In the genomic region with DNA sequence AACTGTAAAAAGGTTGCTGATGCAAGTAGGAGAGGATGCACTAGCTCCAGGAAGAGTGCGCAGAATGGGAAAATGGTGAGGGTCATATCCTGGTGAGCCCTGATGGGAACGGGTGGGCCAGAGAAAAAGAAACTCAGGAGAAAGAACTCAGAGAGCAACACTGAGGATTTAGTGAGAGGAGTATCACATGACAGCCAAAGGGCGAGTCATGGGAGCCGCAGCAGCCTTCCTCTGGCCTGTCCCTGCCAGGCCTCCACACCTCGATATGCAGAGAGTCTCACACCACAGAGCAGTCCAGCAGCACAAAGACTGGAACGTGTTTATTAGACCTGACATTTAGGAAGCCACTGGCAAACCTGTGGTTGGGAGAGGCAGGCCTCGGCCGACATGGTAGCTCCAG, we compare ENCODE assay signal across 12 cellular contexts.
DNase-seq lines count a peak whose midpoint lies in the region; ATAC-seq and TF ChIP-seq lines count a peak whose summit lies in the region.
"Had no signal": no experiment of that assay in that cellular context is flagged by ENCODE, and none has a peak within 500 bp of the region (broad histone marks: within the 10 kb centered on the region; RNA-seq: fewer than 3 reads in every experiment).

No MANE protein-coding gene starts in this region.

- H3K4me3 Mint-ChIP-seq in activated CD4-positive, alpha-beta memory T cell treated with anti-CD3 and anti-CD28 coated beads for 36 hours, result no peak overlapping the region
- H3K4me3 Mint-ChIP-seq: stimulated activated naive CD8-positive, alpha-beta T cell treated with anti-CD3 and anti-CD28 coated beads, Interleukin-15, amount 100 ng/mL, for 72 hours had no signal

- CTCF ChIA-PET in activated CD4-positive, alpha-beta memory T cell treated with anti-CD3 and anti-CD28 coated beads for 36 hours (lab: Charles Lee), result interaction anchor here (0.7 to 5.0 kb wide), 14 partner anchors 10 to 401 kb away, joined by 3 to 46 read pairs (median 6); a partner anchor contains a TSS

- ATAC-seq in left lung, result peak; percentile 22
- ATAC-seq: stimulated activated naive CD8-positive, alpha-beta T cell treated with anti-CD3 and anti-CD28 coated beads, Interleukin-15, amount 100 ng/mL, for 72 hours had no signal

- H3K9me3 Mint-ChIP-seq in activated CD4-positive, alpha-beta memory T cell treated with anti-CD3 and anti-CD28 coated beads for 36 hours, result no peaks in the 10 kb centered on the region
- H3K9me3 Mint-ChIP-seq: stimulated activated naive CD8-positive, alpha-beta T cell treated with anti-CD3 and anti-CD28 coated beads, Interleukin-15, amount 100 ng/mL, for 72 hours had no signal

- no peak overlapping the region for H3K27ac Mint-ChIP-seq in activated CD4-positive, alpha-beta memory T cell treated with anti-CD3 and anti-CD28 coated beads for 36 hours

- H3K27me3 Mint-ChIP-seq in activated CD4-positive, alpha-beta memory T cell treated with anti-CD3 and anti-CD28 coated beads for 36 hours, result no peaks in the 10 kb centered on the region
- H3K27me3 Mint-ChIP-seq: stimulated activated naive CD8-positive, alpha-beta T cell treated with anti-CD3 and anti-CD28 coated beads, Interleukin-15, amount 100 ng/mL, for 72 hours had no signal

- H3K27ac ChIP-seq in left lung, result no peak overlapping the region

- no peak overlapping the region for H3K4me3 ChIP-seq in MG63
- H3K4me3 ChIP-seq in choroid plexus epithelial cell (ENCODE audit: low read depth, low read length), result no peak overlapping the region
- H3K4me3 ChIP-seq in left lung, result no peak overlapping the region

- peaks cover 5 to 7% of the 10 kb centered on the region in 2 donors for H3K4me1 ChIP-seq in left lung

- TF ChIP-seq CTCF in choroid plexus epithelial cell (conservative IDR thresholded peaks at IDR 0.05; ENCODE audit: low read depth, low read length) (no peak), left lung (IDR thresholded peaks at IDR 0.05) (no peak)

- POLR2A ChIA-PET in activated CD4-positive, alpha-beta memory T cell treated with anti-CD3 and anti-CD28 coated beads for 36 hours (lab: Charles Lee), result no interaction called here

- H3K36me3 ChIP-seq in MG63 (peaks cover 3% of the 10 kb centered on the region), left lung (no peaks in the 10 kb centered on the region)

- DNase-seq in AG08395 (ENCODE audit: low spot score) (peak; percentile 61), MG63 (peak; percentile 84), choroid plexus epithelial cell (ENCODE audit: low read depth) (peak; percentile 34), left lung (no peak), GM19240 (ENCODE audit: insufficient read length, low spot score) (no peak), SIG-M5 (lab: John Stamatoyannopoulos, UW) (no peak), SKM-1 (lab: John Stamatoyannopoulos, UW; ENCODE audit: unreplicated experiment) (no peak)
- no peak for DNase-seq in activated CD4-positive, alpha-beta memory T cell treated with anti-CD3 and anti-CD28 coated beads for 36 hours
- DNase-seq: NCI-H2029 treated with DMSO at 0.1 percent for 48 hours; nucleus accumbens; stimulated activated CD4-positive, alpha-beta T cell treated with anti-CD3 and anti-CD28 coated beads, Interleukin-2, amount 100 ng/mL, for 24 hours; stimulated activated naive CD8-positive, alpha-beta T cell treated with anti-CD3 and anti-CD28 coated beads, Interleukin-15, amount 100 ng/mL, for 72 hours had no signal

- H3K27me3 ChIP-seq in MG63 (no peaks in the 10 kb centered on the region), left lung (no peaks in the 10 kb centered on the region)

- no peaks in the 10 kb centered on the region for H3K9me3 ChIP-seq in MG63
- H3K9me3 ChIP-seq in left lung, result no peaks in the 10 kb centered on the region

- H3K36me3 Mint-ChIP-seq in activated CD4-positive, alpha-beta memory T cell treated with anti-CD3 and anti-CD28 coated beads for 36 hours, result no peaks in the 10 kb centered on the region

- H3K4me1 Mint-ChIP-seq in activated CD4-positive, alpha-beta memory T cell treated with anti-CD3 and anti-CD28 coated beads for 36 hours (ENCODE audit: low read depth), result peaks cover 9% of the 10 kb centered on the region
- H3K4me1 Mint-ChIP-seq: stimulated activated naive CD8-positive, alpha-beta T cell treated with anti-CD3 and anti-CD28 coated beads, Interleukin-15, amount 100 ng/mL, for 72 hours had no signal

- intact Hi-C loops in left lung (cut with DNase I), result loop anchor here in 1 of 2 donors (10.0 kb wide), 1 partner anchor 83 kb away; no protein-coding TSS in a partner anchor
- intact Hi-C loops in activated CD4-positive, alpha-beta memory T cell treated with anti-CD3 and anti-CD28 coated beads for 36 hours (cut with micrococcal nuclease), result loop anchor here (1.0 to 10.0 kb wide), 4 partner anchors 80 to 373 kb away; a partner anchor contains a TSS

Comparison
In these comparisons a context has a peak if more than half of its experiments do, and no peak if none do; other contexts are left out.
1. DNase-seq: peak in AG08395 (single experiment), MG63 (single experiment) and choroid plexus epithelial cell (single experiment); none in left lung (0 of 2), GM19240 (single experiment), SIG-M5 (single experiment), activated CD4-positive, alpha-beta memory T cell treated with anti-CD3 and anti-CD28 coated beads for 36 hours (single experiment) and SKM-1 (single experiment).